8 cellular contexts compared by ENCODE assay signal in genomic region chr13:106471957-106472543, GRCh38.
A peak's percentile ranks its signal among the peaks of the same experiment; 100 is the strongest.
DNase-seq lines count a peak whose midpoint lies in the region; ATAC-seq and TF ChIP-seq lines count a peak whose summit lies in the region.

No MANE protein-coding gene starts in this region.

- peak overlapping the region; percentile 96 for H3K27ac ChIP-seq in epithelial cell of prostate

- no peaks in the 10 kb centered on the region for H3K36me3 Mint-ChIP-seq in activated CD4-positive, alpha-beta T cell treated with anti-CD3 and anti-CD28 coated beads for 36 hours (ENCODE audit: low read depth)

- no peaks in the 10 kb centered on the region for H3K27me3 ChIP-seq in MG63

- in situ Hi-C loops in GM13977 (cut with MboI; ENCODE audit: low pct_unique_long_range_greater_than_20kb, low sequenced_read_pairs, unreplicated experiment) = no loop called here

- H3K9me3 Mint-ChIP-seq in activated CD4-positive, alpha-beta T cell treated with anti-CD3 and anti-CD28 coated beads for 36 hours (ENCODE audit: low read depth) = no peaks in the 10 kb centered on the region

- peak overlapping the region; percentile 13; the same call in 1 of the 2 replicates for H3K4me3 ChIP-seq in MG63

- H3K36me3 ChIP-seq in MG63 = no peaks in the 10 kb centered on the region

- TF ChIP-seq CTCF in GM13977 (IDR thresholded peaks at IDR 0.05; ENCODE audit: extremely low read depth, insufficient read depth, missing control alignments) = no peak

- H3K4me1 Mint-ChIP-seq in activated CD4-positive, alpha-beta T cell treated with anti-CD3 and anti-CD28 coated beads for 36 hours = no peaks in the 10 kb centered on the region

- CTCF ChIA-PET in activated CD4-positive, alpha-beta T cell treated with anti-CD3 and anti-CD28 coated beads for 36 hours (lab: Charles Lee) = no interaction called here

- H3K27me3 Mint-ChIP-seq in activated CD4-positive, alpha-beta T cell treated with anti-CD3 and anti-CD28 coated beads for 36 hours = peaks cover 3% of the 10 kb centered on the region

- no peaks in the 10 kb centered on the region for H3K9me3 ChIP-seq in MG63

- intact Hi-C loops in activated CD4-positive, alpha-beta T cell treated with anti-CD3 and anti-CD28 coated beads for 36 hours (cut with DNase I, micrococcal nuclease) = no loop called here

- DNase-seq in MG63 (peak; percentile 84), epithelial cell of prostate (ENCODE audit: low read depth, low spot score) (peak; percentile 100), non-pigmented ciliary epithelial cell (ENCODE audit: low read depth) (peak; percentile 76), NCI-H2107 treated with DMSO at 0.1 percent for 48 hours (lab: John Stamatoyannopoulos, UW; ENCODE audit: unreplicated experiment) (no peak), hippocampal formation (lab: John Stamatoyannopoulos, UW) (no peak), GM13977 (ENCODE audit: low spot score) (no peak)
- no peak for DNase-seq in activated CD4-positive, alpha-beta T cell treated with anti-CD3 and anti-CD28 coated beads for 36 hours

- H3K27ac Mint-ChIP-seq in activated CD4-positive, alpha-beta T cell treated with anti-CD3 and anti-CD28 coated beads for 36 hours = no peak overlapping the region

- H3K4me3 Mint-ChIP-seq in activated CD4-positive, alpha-beta T cell treated with anti-CD3 and anti-CD28 coated beads for 36 hours = no peak overlapping the region

- POLR2A ChIA-PET in activated CD4-positive, alpha-beta T cell treated with anti-CD3 and anti-CD28 coated beads for 36 hours (lab: Charles Lee) = no interaction called here

- peak; percentile 59 for ATAC-seq in GM18867 (IDR thresholded peaks at IDR 0.05; ENCODE audit: unreplicated experiment)
- ATAC-seq in activated CD4-positive, alpha-beta T cell treated with anti-CD3 and anti-CD28 coated beads for 36 hours = no peak

Comparison
In these comparisons a context has a peak if more than half of its experiments do, and no peak if none do; other contexts are left out.
1. DNase-seq: peak in MG63 (single experiment), epithelial cell of prostate (single experiment) and non-pigmented ciliary epithelial cell (single experiment); none in NCI-H2107 treated with DMSO at 0.1 percent for 48 hours (single experiment), hippocampal formation (0 of 2), GM13977 (single experiment) and activated CD4-positive, alpha-beta T cell treated with anti-CD3 and anti-CD28 coated beads for 36 hours (single experiment).